Comparison of ENCODE assay signal across 1 cellular context in genomic region chr7:108146070-108146842, GRCh38.
TF ChIP-seq lines count a peak whose summit lies in the region.

No MANE protein-coding gene starts in this region.

TF ChIP-seq in GM12878, 131 proteins besides CTCF, POLR2A, EP300 and RAD21 (continued from another document):
- TF ChIP-seq, protein P1, sequence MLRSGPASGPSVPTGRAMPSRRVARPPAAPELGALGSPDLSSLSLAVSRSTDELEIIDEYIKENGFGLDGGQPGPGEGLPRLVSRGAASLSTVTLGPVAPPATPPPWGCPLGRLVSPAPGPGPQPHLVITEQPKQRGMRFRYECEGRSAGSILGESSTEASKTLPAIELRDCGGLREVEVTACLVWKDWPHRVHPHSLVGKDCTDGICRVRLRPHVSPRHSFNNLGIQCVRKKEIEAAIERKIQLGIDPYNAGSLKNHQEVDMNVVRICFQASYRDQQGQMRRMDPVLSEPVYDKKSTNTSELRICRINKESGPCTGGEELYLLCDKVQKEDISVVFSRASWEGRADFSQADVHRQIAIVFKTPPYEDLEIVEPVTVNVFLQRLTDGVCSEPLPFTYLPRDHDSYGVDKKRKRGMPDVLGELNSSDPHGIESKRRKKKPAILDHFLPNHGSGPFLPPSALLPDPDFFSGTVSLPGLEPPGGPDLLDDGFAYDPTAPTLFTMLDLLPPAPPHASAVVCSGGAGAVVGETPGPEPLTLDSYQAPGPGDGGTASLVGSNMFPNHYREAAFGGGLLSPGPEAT (IDR thresholded peaks at IDR 0.05; ENCODE audit: low read depth), result peak; percentile 55
- TF ChIP-seq, protein P2, sequence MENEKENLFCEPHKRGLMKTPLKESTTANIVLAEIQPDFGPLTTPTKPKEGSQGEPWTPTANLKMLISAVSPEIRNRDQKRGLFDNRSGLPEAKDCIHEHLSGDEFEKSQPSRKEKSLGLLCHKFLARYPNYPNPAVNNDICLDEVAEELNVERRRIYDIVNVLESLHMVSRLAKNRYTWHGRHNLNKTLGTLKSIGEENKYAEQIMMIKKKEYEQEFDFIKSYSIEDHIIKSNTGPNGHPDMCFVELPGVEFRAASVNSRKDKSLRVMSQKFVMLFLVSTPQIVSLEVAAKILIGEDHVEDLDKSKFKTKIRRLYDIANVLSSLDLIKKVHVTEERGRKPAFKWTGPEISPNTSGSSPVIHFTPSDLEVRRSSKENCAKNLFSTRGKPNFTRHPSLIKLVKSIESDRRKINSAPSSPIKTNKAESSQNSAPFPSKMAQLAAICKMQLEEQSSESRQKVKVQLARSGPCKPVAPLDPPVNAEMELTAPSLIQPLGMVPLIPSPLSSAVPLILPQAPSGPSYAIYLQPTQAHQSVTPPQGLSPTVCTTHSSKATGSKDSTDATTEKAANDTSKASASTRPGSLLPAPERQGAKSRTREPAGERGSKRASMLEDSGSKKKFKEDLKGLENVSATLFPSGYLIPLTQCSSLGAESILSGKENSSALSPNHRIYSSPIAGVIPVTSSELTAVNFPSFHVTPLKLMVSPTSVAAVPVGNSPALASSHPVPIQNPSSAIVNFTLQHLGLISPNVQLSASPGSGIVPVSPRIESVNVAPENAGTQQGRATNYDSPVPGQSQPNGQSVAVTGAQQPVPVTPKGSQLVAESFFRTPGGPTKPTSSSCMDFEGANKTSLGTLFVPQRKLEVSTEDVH (IDR thresholded peaks at IDR 0.05; ENCODE audit: low read depth, partially characterized antibody), result peak; percentile 38
- TF ChIP-seq ZNF207 (IDR thresholded peaks at IDR 0.05; ENCODE audit: borderline replicate concordance) (peak; percentile 72; the same call in 1 of the 2 replicates), ZBTB33 (IDR thresholded peaks at IDR 0.05) (no peak), IKZF1 (conservative IDR thresholded peaks at IDR 0.05) (no peak), FOXM1 (IDR thresholded peaks at IDR 0.05; ENCODE audit: low read depth, low read length) (peak; percentile 53; the same call in 1 of the 2 replicates), MEF2A (IDR thresholded peaks at IDR 0.05; ENCODE audit: insufficient read depth, low read depth, low read length) (0 out of 2 replicates have a peak, but pooled peaks have one; percentile 17)
